Comparison of ENCODE assay signal across 16 cellular contexts in genomic region chr1:10903421-10903820, GRCh38.
DNase-seq lines count a peak whose midpoint lies in the region; ATAC-seq and TF ChIP-seq lines count a peak whose summit lies in the region.
"Had no signal": no experiment of that assay in that cellular context is flagged by ENCODE, and none has a peak within 500 bp of the region (broad histone marks: within the 10 kb centered on the region; RNA-seq: fewer than 3 reads in every experiment).

No MANE protein-coding gene starts in this region.

- no peaks in the 10 kb centered on the region for H3K36me3 Mint-ChIP-seq in T-helper 17 cell (ENCODE audit: low read depth)
- H3K36me3 Mint-ChIP-seq in naive thymus-derived CD4-positive, alpha-beta T cell = no peaks in the 10 kb centered on the region
- H3K36me3 Mint-ChIP-seq in type B pancreatic cell = no peaks in the 10 kb centered on the region
- no peaks in the 10 kb centered on the region for H3K36me3 Mint-ChIP-seq in activated naive CD8-positive, alpha-beta T cell treated with anti-CD3 and anti-CD28 coated beads, Interleukin-2, amount 50 U/mL, for 24 hours (ENCODE audit: low read depth)
- H3K36me3 Mint-ChIP-seq: IgD-negative memory B cell had no signal

- H3K27ac ChIP-seq in BLaER1 (no peak overlapping the region), esophagus squamous epithelium (peak overlapping the region in 1 of 4 donors; percentile 44)
- peak overlapping the region in 9 of 11 experiments; percentile 69 to 93 (median 87); a peak in 17 of 22 replicates for H3K27ac ChIP-seq in BLaER1 treated with 17β-estradiol and CSF1 and Interleukin-3, amounts not matched to agents 10 nM and 100 nM
- H3K27ac ChIP-seq in naive thymus-derived CD4-positive, alpha-beta T cell (ENCODE audit: low read depth, low read length) = no peak overlapping the region

- H3K36me3 ChIP-seq in BLaER1 (no peaks in the 10 kb centered on the region), esophagus squamous epithelium (no peaks in the 10 kb centered on the region)
- H3K36me3 ChIP-seq in BLaER1 treated with 17β-estradiol and CSF1 and Interleukin-3, amounts not matched to agents 10 nM and 100 nM = no peaks in the 10 kb centered on the region
- no peaks in the 10 kb centered on the region for H3K36me3 ChIP-seq in naive thymus-derived CD4-positive, alpha-beta T cell (ENCODE audit: control insufficient read depth in 2 of 3, insufficient read depth in 3 of 3, low read length in 3 of 3)

- H4K20me1 ChIP-seq in BLaER1 = peaks cover 50% of the 10 kb centered on the region; the same call in 1 of the 2 replicates
- peaks cover 0 to 24% (median 0%) of the 10 kb centered on the region in 11 experiments; a peak in 4 of 22 replicates for H4K20me1 ChIP-seq in BLaER1 treated with 17β-estradiol and CSF1 and Interleukin-3, amounts not matched to agents 10 nM and 100 nM

- CTCF ChIA-PET in naive thymus-derived CD4-positive, alpha-beta T cell (lab: Charles Lee) = interaction anchor here (0.7 kb wide), 1 partner anchor 8 kb away, joined by 3 read pairs; no protein-coding TSS in a partner anchor

- intact Hi-C loops in naive thymus-derived CD4-positive, alpha-beta T cell (cut with micrococcal nuclease) = no loop called here
- intact Hi-C loops in esophagus squamous epithelium (cut with DNase I) = no loop called here

- H3K9me3 ChIP-seq in BLaER1 (no peaks in the 10 kb centered on the region), T-helper 17 cell (ENCODE audit: control insufficient read depth, low read length, poor library complexity, severe bottlenecking) (no peaks in the 10 kb centered on the region), esophagus squamous epithelium (no peaks in the 10 kb centered on the region)
- no peaks in the 10 kb centered on the region for H3K9me3 ChIP-seq in BLaER1 treated with 17β-estradiol and CSF1 and Interleukin-3, amounts not matched to agents 10 nM and 100 nM (replicated peaks in 1 of 11)
- no peaks in the 10 kb centered on the region for H3K9me3 ChIP-seq in naive thymus-derived CD4-positive, alpha-beta T cell (ENCODE audit: control insufficient read depth in 2 of 3, low read length in 3 of 3)
- H3K9me3 ChIP-seq: Caco-2 had no signal

- H3K4me1 ChIP-seq in BLaER1 (peaks cover 60% of the 10 kb centered on the region), esophagus squamous epithelium (peaks cover 17 to 67% (median 25%) of the 10 kb centered on the region in 3 donors)
- peaks cover 59 to 99% (median 86%) of the 10 kb centered on the region in 10 experiments for H3K4me1 ChIP-seq in BLaER1 treated with 17β-estradiol and CSF1 and Interleukin-3, amounts not matched to agents 10 nM and 100 nM
- peaks cover 9 to 31% of the 10 kb centered on the region in 2 donors for H3K4me1 ChIP-seq in naive thymus-derived CD4-positive, alpha-beta T cell (ENCODE audit: control insufficient read depth in 2 of 2, insufficient read depth in 2 of 2, low read length in 2 of 2)

- peaks cover 54% of the 10 kb centered on the region for H3K27me3 ChIP-seq in BLaER1
- peaks cover 9 to 65% (median 44%) of the 10 kb centered on the region in 11 experiments; a peak in 20 of 22 replicates for H3K27me3 ChIP-seq in BLaER1 treated with 17β-estradiol and CSF1 and Interleukin-3, amounts not matched to agents 10 nM and 100 nM
- no peaks in the 10 kb centered on the region for H3K27me3 ChIP-seq in naive thymus-derived CD4-positive, alpha-beta T cell (ENCODE audit: control insufficient read depth in 2 of 2, insufficient read depth in 2 of 2, low read length in 2 of 2)
- peaks cover 0 to 33% (median 0%) of the 10 kb centered on the region in 4 donors for H3K27me3 ChIP-seq in esophagus squamous epithelium

- no peaks in the 10 kb centered on the region for H3K9me3 Mint-ChIP-seq in naive thymus-derived CD4-positive, alpha-beta T cell
- no peaks in the 10 kb centered on the region for H3K9me3 Mint-ChIP-seq in type B pancreatic cell
- H3K9me3 Mint-ChIP-seq in activated naive CD8-positive, alpha-beta T cell treated with anti-CD3 and anti-CD28 coated beads, Interleukin-2, amount 50 U/mL, for 24 hours = no peaks in the 10 kb centered on the region
- H3K9me3 Mint-ChIP-seq: IgD-negative memory B cell had no signal

- no peak for TF ChIP-seq POLR2A in esophagus squamous epithelium (IDR thresholded peaks at IDR 0.05)

- no peak overlapping the region for H3K4me3 ChIP-seq in BLaER1
- no peak overlapping the region for H3K4me3 ChIP-seq in BLaER1 treated with 17β-estradiol and CSF1 and Interleukin-3, amounts not matched to agents 10 nM and 100 nM
- no peak overlapping the region for H3K4me3 ChIP-seq in naive thymus-derived CD4-positive, alpha-beta T cell (ENCODE audit: low read length)
- no peak overlapping the region for H3K4me3 ChIP-seq in esophagus squamous epithelium

- 80% methylated on average over 1 of the region's 3 CpGs; no CpG with 5 or more reads in 1 of the 2 donors for WGBS in esophagus squamous epithelium, 2 donors

- POLR2A ChIA-PET in naive thymus-derived CD4-positive, alpha-beta T cell (lab: Charles Lee) = no interaction called here

- peak overlapping the region; percentile 9 for H3K27ac Mint-ChIP-seq in T-helper 17 cell
- peak overlapping the region in 5 of 9 donors; percentile 38 to 74 (median 70) for H3K27ac Mint-ChIP-seq in naive thymus-derived CD4-positive, alpha-beta T cell
- H3K27ac Mint-ChIP-seq in type B pancreatic cell = no peak overlapping the region
- H3K27ac Mint-ChIP-seq in activated naive CD8-positive, alpha-beta T cell treated with anti-CD3 and anti-CD28 coated beads, Interleukin-2, amount 50 U/mL, for 24 hours = no peak overlapping the region

- ATAC-seq in T-helper 17 cell = no peak
- no peak for ATAC-seq in naive thymus-derived CD4-positive, alpha-beta T cell
- no peak for ATAC-seq in activated naive CD8-positive, alpha-beta T cell treated with anti-CD3 and anti-CD28 coated beads, Interleukin-2, amount 50 U/mL, for 24 hours
- ATAC-seq: Panc1 had no signal

- H3K4me3 Mint-ChIP-seq in T-helper 17 cell (no peak overlapping the region), type B pancreatic cell (no peak overlapping the region)
- H3K4me3 Mint-ChIP-seq in naive thymus-derived CD4-positive, alpha-beta T cell = peak overlapping the region in 1 of 10 donors; percentile 66
- H3K4me3 Mint-ChIP-seq in activated naive CD8-positive, alpha-beta T cell treated with anti-CD3 and anti-CD28 coated beads, Interleukin-2, amount 50 U/mL, for 24 hours = no peak overlapping the region
- H3K4me3 Mint-ChIP-seq: IgD-negative memory B cell had no signal

- TF ChIP-seq CTCF in type B pancreatic cell (conservative IDR thresholded peaks at IDR 0.05) = no peak
- no peak for TF ChIP-seq CTCF in esophagus squamous epithelium (IDR thresholded peaks at IDR 0.05)

- H3K27me3 Mint-ChIP-seq in T-helper 17 cell = peaks cover 17% of the 10 kb centered on the region
- H3K27me3 Mint-ChIP-seq in naive thymus-derived CD4-positive, alpha-beta T cell = peaks cover 0 to 19% (median 0%) of the 10 kb centered on the region in 5 donors
- peaks cover 5% of the 10 kb centered on the region for H3K27me3 Mint-ChIP-seq in type B pancreatic cell
- no peaks in the 10 kb centered on the region for H3K27me3 Mint-ChIP-seq in activated naive CD8-positive, alpha-beta T cell treated with anti-CD3 and anti-CD28 coated beads, Interleukin-2, amount 50 U/mL, for 24 hours

- no peak overlapping the region for H3K9ac ChIP-seq in BLaER1
- H3K9ac ChIP-seq in BLaER1 treated with 17β-estradiol and CSF1 and Interleukin-3, amounts not matched to agents 10 nM and 100 nM = peak overlapping the region in 9 of 11 experiments; percentile 43 to 82 (median 74); a peak in 14 of 22 replicates

- DNase-seq in T-helper 17 cell (no peak), type B pancreatic cell (ENCODE audit: extremely low spot score, unreplicated experiment) (no peak), esophagus squamous epithelium (lab: John Stamatoyannopoulos, UW) (no peak)
- no peak for DNase-seq in naive thymus-derived CD4-positive, alpha-beta T cell
- no peak for DNase-seq in activated naive CD8-positive, alpha-beta T cell treated with anti-CD3 and anti-CD28 coated beads, Interleukin-2, amount 50 U/mL, for 24 hours
- DNase-seq: ACHN, AML-193, Caco-2, EL, Kasumi-1, NCI-H1092 treated with DMSO at 0.1 percent for 48 hours, NCI-H2081 treated with DMSO at 0.1 percent for 48 hours had no signal

- peak overlapping the region; percentile 85 for H3K4me2 ChIP-seq in BLaER1
- H3K4me2 ChIP-seq in BLaER1 treated with 17β-estradiol and CSF1 and Interleukin-3, amounts not matched to agents 10 nM and 100 nM = peak overlapping the region; percentile 73 to 97 (median 93)

- H3K4me1 Mint-ChIP-seq in T-helper 17 cell (peaks cover 11% of the 10 kb centered on the region), type B pancreatic cell (ENCODE audit: unreplicated experiment) (peaks cover 41% of the 10 kb centered on the region)
- H3K4me1 Mint-ChIP-seq in naive thymus-derived CD4-positive, alpha-beta T cell = peaks cover 3 to 43% (median 35%) of the 10 kb centered on the region in 7 donors
- peaks cover 35% of the 10 kb centered on the region for H3K4me1 Mint-ChIP-seq in activated naive CD8-positive, alpha-beta T cell treated with anti-CD3 and anti-CD28 coated beads, Interleukin-2, amount 50 U/mL, for 24 hours

Comparison
In these comparisons a context has a peak if more than half of its experiments do, and no peak if none do; other contexts are left out.
1. H3K27ac ChIP-seq: peak in BLaER1 treated with 17β-estradiol and CSF1 and Interleukin-3, amounts not matched to agents 10 nM and 100 nM (9 of 11); none in BLaER1 (single experiment) and naive thymus-derived CD4-positive, alpha-beta T cell (single experiment).
2. H3K27ac Mint-ChIP-seq: peak in T-helper 17 cell (single experiment) and naive thymus-derived CD4-positive, alpha-beta T cell (5 of 9); none in type B pancreatic cell (single experiment) and activated naive CD8-positive, alpha-beta T cell treated with anti-CD3 and anti-CD28 coated beads, Interleukin-2, amount 50 U/mL, for 24 hours (single experiment).